ENCODE assay signal across 24 cellular contexts in genomic region chr2:71586471-71586870, GRCh38.
"Had no signal": no experiment of that assay in that cellular context is flagged by ENCODE, and none has a peak within 500 bp of the region (broad histone marks: within the 10 kb centered on the region; RNA-seq: fewer than 3 reads in every experiment).

No MANE protein-coding gene starts in this region.

- H3K4me3 Mint-ChIP-seq: central memory CD8-positive, alpha-beta T cell; memory B cell; natural killer cell; stimulated activated effector memory CD8-positive, alpha-beta T cell treated with anti-CD3 and anti-CD28 coated beads, Interleukin-12 subunit alpha, Interleukin-12 subunit beta, amount 100 ng/mL, for 72 hours had no signal

- H3K9me3 Mint-ChIP-seq: central memory CD8-positive, alpha-beta T cell; memory B cell; natural killer cell; stimulated activated effector memory CD8-positive, alpha-beta T cell treated with anti-CD3 and anti-CD28 coated beads, Interleukin-12 subunit alpha, Interleukin-12 subunit beta, amount 100 ng/mL, for 72 hours had no signal

- H3K36me3 Mint-ChIP-seq: memory B cell; natural killer cell; stimulated activated effector memory CD8-positive, alpha-beta T cell treated with anti-CD3 and anti-CD28 coated beads, Interleukin-12 subunit alpha, Interleukin-12 subunit beta, amount 100 ng/mL, for 72 hours had no signal

- H3K27me3 Mint-ChIP-seq: memory B cell had no signal

- H3K36me3 ChIP-seq: prostate gland, thoracic aorta, tibial nerve had no signal

- H3K4me1 ChIP-seq: foreskin keratinocyte, prostate gland, stomach, upper lobe of left lung had no signal

- DNase-seq: dermis blood vessel endothelial cell; foreskin keratinocyte; glutamatergic neuron; heart right ventricle; hippocampal formation; left colon; natural killer cell; sigmoid colon; stimulated activated CD4-positive, alpha-beta T cell treated with anti-CD3 and anti-CD28 coated beads, Interleukin-2, amount 100 ng/mL, for 24 hours; stimulated activated CD4-positive, alpha-beta T cell treated with anti-CD3 and anti-CD28 coated beads, Interleukin-4, amount 100 ng/mL, for 24 hours; stimulated activated naive CD4-positive, alpha-beta T cell treated with Interleukin-2 at 50 U/mL for 16 hours; stomach; upper lobe of left lung had no signal

- H3K9me3 ChIP-seq: heart right ventricle, prostate gland, right atrium auricular region, sigmoid colon, stomach, thoracic aorta, tibial nerve, upper lobe of left lung had no signal

- H3K27ac ChIP-seq: coronary artery, epithelial cell of prostate, foreskin keratinocyte, heart right ventricle, prostate gland, right atrium auricular region, sigmoid colon, stomach, thoracic aorta, tibial nerve, upper lobe of left lung had no signal

- H3K4me1 Mint-ChIP-seq: central memory CD8-positive, alpha-beta T cell; memory B cell; stimulated activated effector memory CD8-positive, alpha-beta T cell treated with anti-CD3 and anti-CD28 coated beads, Interleukin-12 subunit alpha, Interleukin-12 subunit beta, amount 100 ng/mL, for 72 hours had no signal

- ATAC-seq: esophagus mucosa; foreskin keratinocyte; left colon; natural killer cell; stimulated activated effector memory CD8-positive, alpha-beta T cell treated with anti-CD3 and anti-CD28 coated beads, Interleukin-12 subunit alpha, Interleukin-12 subunit beta, amount 100 ng/mL, for 72 hours had no signal

- H3K4me3 ChIP-seq: coronary artery, heart right ventricle, lung, prostate gland, right atrium auricular region, sigmoid colon, stomach, thoracic aorta, tibial nerve, upper lobe of left lung had no signal

- H3K27me3 ChIP-seq: heart right ventricle, right atrium auricular region, sigmoid colon, stomach, tibial nerve, upper lobe of left lung had no signal

- H3K27ac Mint-ChIP-seq: memory B cell; natural killer cell; stimulated activated effector memory CD8-positive, alpha-beta T cell treated with anti-CD3 and anti-CD28 coated beads, Interleukin-12 subunit alpha, Interleukin-12 subunit beta, amount 100 ng/mL, for 72 hours had no signal
